In genomic region chr5:154287136-154287535, GRCh38 we compare ENCODE assay signal across 11 cellular contexts.
A peak's percentile ranks its signal among the peaks of the same experiment; 100 is the strongest.
DNase-seq lines count a peak whose midpoint lies in the region; ATAC-seq, FAIRE-seq and TF ChIP-seq lines count a peak whose summit lies in the region.
"Had no signal": no experiment of that assay in that cellular context is flagged by ENCODE, and none has a peak within 500 bp of the region (broad histone marks: within the 10 kb centered on the region; RNA-seq: fewer than 3 reads in every experiment).

No MANE protein-coding gene starts in this region.

- H3K27ac ChIP-seq in HUES64 (ENCODE audit: low read depth, low read length) = peak overlapping the region; percentile 62
- no peak overlapping the region for H3K27ac ChIP-seq in HepG2 (ENCODE audit: extremely low read length, insufficient read depth, low read length)
- peak overlapping the region in 3 of 4 donors; percentile 8 to 57 (median 40) for H3K27ac ChIP-seq in transverse colon
- H3K27ac ChIP-seq: SK-N-MC had no signal

- DNase-seq in dedifferentiated amniotic fluid mesenchymal stem cell (ENCODE audit: extremely low spot score) = peak; percentile 71
- peak; percentile 80 for DNase-seq in HepG2 (ENCODE audit: low spot score)
- DNase-seq in transverse colon = no peak
- no peak for DNase-seq in DMS114 treated with DMSO at 0.1 percent for 48 hours (lab: John Stamatoyannopoulos, UW; ENCODE audit: unreplicated experiment)
- DNase-seq in natural killer cell treated with Interleukin-12 subunit alpha and Interleukin-12 subunit beta and Interleukin-15 and Interleukin-18, amount 100 ng/mL, for 72 hours (ENCODE audit: low spot score) = no peak
- DNase-seq in NCI-H345 (lab: John Stamatoyannopoulos, UW) = no peak
- DNase-seq in NCI-H2081 (lab: John Stamatoyannopoulos, UW) = no peak
- DNase-seq: activated naive CD8-positive, alpha-beta T cell treated with anti-CD3 and anti-CD28 coated beads for 36 hours had no signal

- no peak overlapping the region for H3K4me3 Mint-ChIP-seq in natural killer cell treated with Interleukin-12 subunit alpha and Interleukin-12 subunit beta and Interleukin-15 and Interleukin-18, amount 100 ng/mL, for 72 hours
- H3K4me3 Mint-ChIP-seq: activated naive CD8-positive, alpha-beta T cell treated with anti-CD3 and anti-CD28 coated beads for 36 hours had no signal

- intact Hi-C loops in HepG2 (cut with micrococcal nuclease; ENCODE audit: unreplicated experiment) = loop anchor here (2.0 to 5.0 kb wide), 2 partner anchors 80 to 88 kb away; no protein-coding TSS in a partner anchor
- intact Hi-C loops in transverse colon (cut with DNase I; ENCODE audit: low total_unique reads) = no loop called here

- no peak for TF ChIP-seq CTCF in HepG2 (CRISPR knock-in tag; IDR thresholded peaks at IDR 0.05)
- TF ChIP-seq CTCF in transverse colon (IDR thresholded peaks at IDR 0.05) = no peak

- peaks cover 35% of the 10 kb centered on the region for H3K4me1 ChIP-seq in HUES64 (ENCODE audit: insufficient read depth, low read length)
- H3K4me1 ChIP-seq in HepG2 (ENCODE audit: insufficient read depth, low read length) = peaks cover 50% of the 10 kb centered on the region
- peaks cover 14 to 31% (median 18%) of the 10 kb centered on the region in 4 donors for H3K4me1 ChIP-seq in transverse colon

- H3K79me2 ChIP-seq in HepG2 (ENCODE audit: insufficient read depth, low read length) = no peaks in the 10 kb centered on the region

- in situ Hi-C loops in HepG2 (cut with HindIII; ENCODE audit: extremely low pct_ligation_motif_present, low pct_unique_long_range_greater_than_20kb) = no loop called here
- in situ Hi-C loops in transverse colon (cut with MboI; ENCODE audit: low pct_ligation_motif_present in 1 of 4, low pct_unique_long_range_greater_than_20kb in 1 of 4, low sequenced_read_pairs in 3 of 4) = no loop called here

- no peaks in the 10 kb centered on the region for H3K36me3 Mint-ChIP-seq in natural killer cell treated with Interleukin-12 subunit alpha and Interleukin-12 subunit beta and Interleukin-15 and Interleukin-18, amount 100 ng/mL, for 72 hours

- peak; percentile 80 for FAIRE-seq in HepG2 (lab: Jason Lieb, UNC)
- FAIRE-seq: GM18507 had no signal

- no peaks in the 10 kb centered on the region for H3K9me3 Mint-ChIP-seq in natural killer cell treated with Interleukin-12 subunit alpha and Interleukin-12 subunit beta and Interleukin-15 and Interleukin-18, amount 100 ng/mL, for 72 hours
- H3K9me3 Mint-ChIP-seq: activated naive CD8-positive, alpha-beta T cell treated with anti-CD3 and anti-CD28 coated beads for 36 hours had no signal

- POLR2A ChIA-PET in HepG2 (lab: Yijun Ruan, JAX) = no interaction called here

- H3K9me3 ChIP-seq in HUES64 (ENCODE audit: insufficient read depth, low read depth, low read length) = no peaks in the 10 kb centered on the region
- no peaks in the 10 kb centered on the region for H3K9me3 ChIP-seq in HepG2 (ENCODE audit: low read length)
- no peaks in the 10 kb centered on the region for H3K9me3 ChIP-seq in transverse colon

- CTCF ChIA-PET in HepG2 (lab: Yijun Ruan, JAX; ENCODE audit: low intra/inter-chr PET ratio, low total read pairs) = no interaction called here

- TF ChIP-seq EP300 in HepG2 (IDR thresholded peaks at IDR 0.05; ENCODE audit: low read depth in 2 of 2, low read length in 2 of 2) = peak in 1 of 2 experiments; percentile 26; a peak in 1 of 4 replicates
- TF ChIP-seq EP300 in HepG2 (CRISPR knock-in tag; IDR thresholded peaks at IDR 0.05; ENCODE audit: borderline replicate concordance) = no peak
- TF ChIP-seq EP300 in transverse colon (IDR thresholded peaks at IDR 0.05; ENCODE audit: low read depth) = no peak

- H3K4me2 ChIP-seq in HepG2 (ENCODE audit: low read depth, low read length) = no peak overlapping the region

- peaks cover 30 to 39% of the 10 kb centered on the region in 2 donors for H3K4me1 Mint-ChIP-seq in natural killer cell treated with Interleukin-12 subunit alpha and Interleukin-12 subunit beta and Interleukin-15 and Interleukin-18, amount 100 ng/mL, for 72 hours (ENCODE audit: low read depth in 2 of 2)

- TF ChIP-seq POLR2A in HepG2 (IDR thresholded peaks at IDR 0.05; ENCODE audit: insufficient read depth in 1 of 2, low read depth in 2 of 2, low read length in 2 of 2) (no peak), transverse colon (IDR thresholded peaks at IDR 0.05) (no peak)

- H3K36me3 ChIP-seq in HUES64 (ENCODE audit: insufficient read depth, low read length) (no peaks in the 10 kb centered on the region), HepG2 (replicated peaks in 1 of 2; ENCODE audit: control insufficient read depth in 1 of 2, insufficient read depth in 2 of 2, low read length in 2 of 2) (no peaks in the 10 kb centered on the region), transverse colon (no peaks in the 10 kb centered on the region)

- WGBS in HUES64 = 63% methylated on average over 5 of the region's 5 CpGs
- WGBS in HepG2 (ENCODE audit: low lambda C conversion rate) = 25% methylated on average over 5 of the region's 5 CpGs
- 39 to 54% methylated on average over 5 of the region's 5 CpGs for WGBS in transverse colon (ENCODE audit: low coverage in 1 of 2), 2 donors

- no peak overlapping the region for H2AFZ ChIP-seq in HepG2 (ENCODE audit: low read length)

- no peaks in the 10 kb centered on the region for H3K27me3 Mint-ChIP-seq in natural killer cell treated with Interleukin-12 subunit alpha and Interleukin-12 subunit beta and Interleukin-15 and Interleukin-18, amount 100 ng/mL, for 72 hours
- H3K27me3 Mint-ChIP-seq: activated naive CD8-positive, alpha-beta T cell treated with anti-CD3 and anti-CD28 coated beads for 36 hours had no signal

- H3K4me3 ChIP-seq in HUES64 (ENCODE audit: low read length) = no peak overlapping the region
- no peak overlapping the region for H3K4me3 ChIP-seq in HepG2 (replicated peaks in 1 of 3; ENCODE audit: insufficient read depth in 1 of 3, low read depth in 2 of 3, low read length in 3 of 3)
- H3K4me3 ChIP-seq in transverse colon = no peak overlapping the region
- H3K4me3 ChIP-seq: SK-N-MC had no signal

- no peak overlapping the region for H3K9ac ChIP-seq in HUES64 (ENCODE audit: low read depth, low read length)
- no peak overlapping the region for H3K9ac ChIP-seq in HepG2 (ENCODE audit: insufficient read depth, low read depth, low read length)

- peak overlapping the region in 1 of 2 donors; percentile 5 for H3K27ac Mint-ChIP-seq in natural killer cell treated with Interleukin-12 subunit alpha and Interleukin-12 subunit beta and Interleukin-15 and Interleukin-18, amount 100 ng/mL, for 72 hours
- H3K27ac Mint-ChIP-seq: activated naive CD8-positive, alpha-beta T cell treated with anti-CD3 and anti-CD28 coated beads for 36 hours had no signal

- H4K20me1 ChIP-seq in HepG2 (ENCODE audit: insufficient read depth, low read length) = no peaks in the 10 kb centered on the region

- BruUV-seq in HepG2 (replicated peaks; lab: Mats Ljungman, UMichigan) = no TSS peak

- no peak for TF ChIP-seq RAD21 in HepG2 (CRISPR knock-in tag; IDR thresholded peaks at IDR 0.05)

- ATAC-seq in HepG2 = peak; percentile 79
- ATAC-seq in natural killer cell treated with Interleukin-12 subunit alpha and Interleukin-12 subunit beta and Interleukin-15 and Interleukin-18, amount 100 ng/mL, for 72 hours = no peak

- no peaks in the 10 kb centered on the region for H3K27me3 ChIP-seq in HUES64 (ENCODE audit: insufficient read depth, low read length)
- H3K27me3 ChIP-seq in HepG2 (ENCODE audit: control insufficient read depth in 1 of 2, insufficient read depth in 2 of 2, low read length in 2 of 2) = no peaks in the 10 kb centered on the region
- no peaks in the 10 kb centered on the region for H3K27me3 ChIP-seq in transverse colon

TF ChIP-seq in HepG2, 621 proteins besides CTCF, POLR2A, EP300 and RAD21 (continues in another document):
- no peak for TF ChIP-seq HNF4G (IDR thresholded peaks at IDR 0.05; ENCODE audit: borderline replicate concordance, low read depth, low read length)
- no peak for TF ChIP-seq HNF4G (CRISPR knock-in tag; IDR thresholded peaks at IDR 0.05; ENCODE audit: borderline replicate concordance, low read depth)
- TF ChIP-seq MYC (CRISPR knock-in tag; IDR thresholded peaks at IDR 0.05; ENCODE audit: borderline replicate concordance) = no peak
- no peak for TF ChIP-seq FOXK1 (CRISPR knock-in tag; IDR thresholded peaks at IDR 0.05; ENCODE audit: borderline replicate concordance, low read depth)
- TF ChIP-seq ZNF614 (CRISPR knock-in tag; IDR thresholded peaks at IDR 0.05; ENCODE audit: borderline replicate concordance) = no peak
- TF ChIP-seq U2AF2 (IDR thresholded peaks at IDR 0.05; ENCODE audit: low read depth, low read length) = no peak
- TF ChIP-seq, protein P1, sequence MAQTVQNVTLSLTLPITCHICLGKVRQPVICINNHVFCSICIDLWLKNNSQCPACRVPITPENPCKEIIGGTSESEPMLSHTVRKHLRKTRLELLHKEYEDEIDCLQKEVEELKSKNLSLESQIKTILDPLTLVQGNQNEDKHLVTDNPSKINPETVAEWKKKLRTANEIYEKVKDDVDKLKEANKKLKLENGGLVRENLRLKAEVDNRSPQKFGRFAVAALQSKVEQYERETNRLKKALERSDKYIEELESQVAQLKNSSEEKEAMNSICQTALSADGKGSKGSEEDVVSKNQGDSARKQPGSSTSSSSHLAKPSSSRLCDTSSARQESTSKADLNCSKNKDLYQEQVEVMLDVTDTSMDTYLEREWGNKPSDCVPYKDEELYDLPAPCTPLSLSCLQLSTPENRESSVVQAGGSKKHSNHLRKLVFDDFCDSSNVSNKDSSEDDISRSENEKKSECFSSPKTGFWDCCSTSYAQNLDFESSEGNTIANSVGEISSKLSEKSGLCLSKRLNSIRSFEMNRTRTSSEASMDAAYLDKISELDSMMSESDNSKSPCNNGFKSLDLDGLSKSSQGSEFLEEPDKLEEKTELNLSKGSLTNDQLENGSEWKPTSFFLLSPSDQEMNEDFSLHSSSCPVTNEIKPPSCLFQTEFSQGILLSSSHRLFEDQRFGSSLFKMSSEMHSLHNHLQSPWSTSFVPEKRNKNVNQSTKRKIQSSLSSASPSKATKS (CRISPR knock-in tag; IDR thresholded peaks at IDR 0.05) = no peak
- TF ChIP-seq ZBTB2 (CRISPR knock-in tag; IDR thresholded peaks at IDR 0.05; ENCODE audit: low read depth) = no peak
- no peak for TF ChIP-seq NR2F6 (IDR thresholded peaks at IDR 0.05)
- 0 out of 2 replicates have a peak, but pooled peaks have one; percentile 14 for TF ChIP-seq NR2F6 (CRISPR knock-in tag; IDR thresholded peaks at IDR 0.05)

Comparison
In these comparisons a context has a peak if more than half of its experiments do, and no peak if none do; other contexts are left out.
1. DNase-seq: peak in dedifferentiated amniotic fluid mesenchymal stem cell (single experiment) and HepG2 (single experiment); none in transverse colon (single experiment), DMS114 treated with DMSO at 0.1 percent for 48 hours (single experiment), natural killer cell treated with Interleukin-12 subunit alpha and Interleukin-12 subunit beta and Interleukin-15 and Interleukin-18, amount 100 ng/mL, for 72 hours (single experiment), NCI-H345 (single experiment) and NCI-H2081 (0 of 2).